In the genomic region with DNA sequence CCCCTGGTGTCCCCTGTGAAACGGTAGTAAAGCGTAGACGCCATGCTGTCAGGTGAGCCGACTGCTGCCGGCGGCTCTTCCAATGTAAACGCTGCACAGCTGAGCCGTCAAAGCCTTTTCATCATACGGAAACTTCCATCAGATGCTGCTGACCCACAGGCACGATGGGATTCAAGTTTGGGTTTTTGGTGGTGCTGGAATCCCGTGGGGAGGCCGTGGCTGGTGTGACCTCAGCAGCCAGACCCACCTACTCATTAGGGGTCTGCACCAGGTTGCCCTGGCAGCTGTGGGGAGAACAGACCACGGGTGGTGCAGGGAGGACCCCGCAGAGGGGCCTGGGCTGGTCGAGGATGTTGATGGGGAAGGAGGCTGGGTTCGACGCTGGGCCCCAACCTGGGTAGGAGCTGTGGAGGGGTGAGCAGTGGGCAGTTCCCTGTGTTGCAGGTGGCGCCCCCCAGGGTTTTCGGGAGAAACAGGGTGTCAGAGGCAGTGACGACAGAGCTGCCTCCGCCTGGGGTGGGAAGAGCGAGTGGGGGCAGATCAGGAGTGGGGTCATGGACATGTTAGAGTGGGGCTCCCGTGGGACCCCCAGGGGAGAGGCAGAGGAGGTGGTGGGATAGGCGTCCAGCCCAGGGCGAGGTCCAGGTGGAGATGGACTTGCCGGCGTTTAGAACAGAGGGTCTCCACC, we compare ENCODE assay signal across 1 cellular context.
TF ChIP-seq lines count a peak whose summit lies in the region.

No MANE protein-coding gene starts in this region.

TF ChIP-seq in HepG2, 621 proteins besides CTCF, POLR2A, EP300 and RAD21:
- TF ChIP-seq TARDBP (CRISPR knock-in tag; IDR thresholded peaks at IDR 0.05) (no peak), AGO2 (optimal IDR thresholded peaks at IDR 0.05; ENCODE audit: low read depth, low read length) (peak; percentile 50)
- TF ChIP-seq, protein P1, sequence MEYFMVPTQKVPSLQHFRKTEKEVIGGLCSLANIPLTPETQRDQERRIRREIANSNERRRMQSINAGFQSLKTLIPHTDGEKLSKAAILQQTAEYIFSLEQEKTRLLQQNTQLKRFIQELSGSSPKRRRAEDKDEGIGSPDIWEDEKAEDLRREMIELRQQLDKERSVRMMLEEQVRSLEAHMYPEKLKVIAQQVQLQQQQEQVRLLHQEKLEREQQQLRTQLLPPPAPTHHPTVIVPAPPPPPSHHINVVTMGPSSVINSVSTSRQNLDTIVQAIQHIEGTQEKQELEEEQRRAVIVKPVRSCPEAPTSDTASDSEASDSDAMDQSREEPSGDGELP (IDR thresholded peaks at IDR 0.05; ENCODE audit: borderline replicate concordance, low read depth) = peak; percentile 10; the same call in 1 of the 2 replicates
